In the genomic region with DNA sequence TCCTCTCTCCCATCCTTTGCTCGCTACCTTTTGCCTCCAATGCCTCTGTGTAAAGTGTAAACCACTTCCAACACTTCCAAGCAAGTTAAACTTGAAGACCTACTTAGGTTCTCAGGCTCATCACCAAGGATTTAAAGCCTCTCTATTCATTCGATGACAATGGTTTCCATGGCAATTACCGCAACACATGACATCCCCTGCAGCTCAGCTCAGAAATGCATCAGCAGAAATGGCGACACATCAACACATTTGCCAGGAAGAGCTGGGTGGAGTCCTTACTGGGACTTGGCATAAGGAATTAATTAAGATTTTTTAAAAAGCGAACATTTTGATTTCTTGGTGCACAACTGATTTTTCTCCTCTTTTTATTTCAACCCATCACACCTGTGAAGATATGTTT, we compare ENCODE assay signal across 2 cellular contexts.
TF ChIP-seq lines count a peak whose summit lies in the region.

No MANE protein-coding gene starts in this region.

TF ChIP-seq in GM23338, 12 proteins besides CTCF, POLR2A, EP300 and RAD21 (continues in another document):
- TF ChIP-seq, protein P1, sequence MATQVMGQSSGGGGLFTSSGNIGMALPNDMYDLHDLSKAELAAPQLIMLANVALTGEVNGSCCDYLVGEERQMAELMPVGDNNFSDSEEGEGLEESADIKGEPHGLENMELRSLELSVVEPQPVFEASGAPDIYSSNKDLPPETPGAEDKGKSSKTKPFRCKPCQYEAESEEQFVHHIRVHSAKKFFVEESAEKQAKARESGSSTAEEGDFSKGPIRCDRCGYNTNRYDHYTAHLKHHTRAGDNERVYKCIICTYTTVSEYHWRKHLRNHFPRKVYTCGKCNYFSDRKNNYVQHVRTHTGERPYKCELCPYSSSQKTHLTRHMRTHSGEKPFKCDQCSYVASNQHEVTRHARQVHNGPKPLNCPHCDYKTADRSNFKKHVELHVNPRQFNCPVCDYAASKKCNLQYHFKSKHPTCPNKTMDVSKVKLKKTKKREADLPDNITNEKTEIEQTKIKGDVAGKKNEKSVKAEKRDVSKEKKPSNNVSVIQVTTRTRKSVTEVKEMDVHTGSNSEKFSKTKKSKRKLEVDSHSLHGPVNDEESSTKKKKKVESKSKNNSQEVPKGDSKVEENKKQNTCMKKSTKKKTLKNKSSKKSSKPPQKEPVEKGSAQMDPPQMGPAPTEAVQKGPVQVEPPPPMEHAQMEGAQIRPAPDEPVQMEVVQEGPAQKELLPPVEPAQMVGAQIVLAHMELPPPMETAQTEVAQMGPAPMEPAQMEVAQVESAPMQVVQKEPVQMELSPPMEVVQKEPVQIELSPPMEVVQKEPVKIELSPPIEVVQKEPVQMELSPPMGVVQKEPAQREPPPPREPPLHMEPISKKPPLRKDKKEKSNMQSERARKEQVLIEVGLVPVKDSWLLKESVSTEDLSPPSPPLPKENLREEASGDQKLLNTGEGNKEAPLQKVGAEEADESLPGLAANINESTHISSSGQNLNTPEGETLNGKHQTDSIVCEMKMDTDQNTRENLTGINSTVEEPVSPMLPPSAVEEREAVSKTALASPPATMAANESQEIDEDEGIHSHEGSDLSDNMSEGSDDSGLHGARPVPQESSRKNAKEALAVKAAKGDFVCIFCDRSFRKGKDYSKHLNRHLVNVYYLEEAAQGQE (IDR thresholded peaks at IDR 0.05; ENCODE audit: unreplicated experiment), result no peak
- TF ChIP-seq NANOG (IDR thresholded peaks at IDR 0.05; ENCODE audit: borderline replicate concordance) (no peak), STAT1 (IDR thresholded peaks at IDR 0.05; ENCODE audit: unreplicated experiment) (no peak), ZNF114 (CRISPR knock-in tag; IDR thresholded peaks at IDR 0.05) (no peak), POLR2AphosphoS5 (IDR thresholded peaks at IDR 0.05; ENCODE audit: low read depth) (no peak), ZNF331 (CRISPR knock-in tag; IDR thresholded peaks at IDR 0.05; ENCODE audit: low read depth) (no peak), EZH2phosphoT487 (IDR thresholded peaks at IDR 0.05; ENCODE audit: unreplicated experiment) (no peak), CREB1 (CRISPR knock-in tag; IDR thresholded peaks at IDR 0.05; ENCODE audit: low read depth) (no peak)
- TF ChIP-seq, protein P2, sequence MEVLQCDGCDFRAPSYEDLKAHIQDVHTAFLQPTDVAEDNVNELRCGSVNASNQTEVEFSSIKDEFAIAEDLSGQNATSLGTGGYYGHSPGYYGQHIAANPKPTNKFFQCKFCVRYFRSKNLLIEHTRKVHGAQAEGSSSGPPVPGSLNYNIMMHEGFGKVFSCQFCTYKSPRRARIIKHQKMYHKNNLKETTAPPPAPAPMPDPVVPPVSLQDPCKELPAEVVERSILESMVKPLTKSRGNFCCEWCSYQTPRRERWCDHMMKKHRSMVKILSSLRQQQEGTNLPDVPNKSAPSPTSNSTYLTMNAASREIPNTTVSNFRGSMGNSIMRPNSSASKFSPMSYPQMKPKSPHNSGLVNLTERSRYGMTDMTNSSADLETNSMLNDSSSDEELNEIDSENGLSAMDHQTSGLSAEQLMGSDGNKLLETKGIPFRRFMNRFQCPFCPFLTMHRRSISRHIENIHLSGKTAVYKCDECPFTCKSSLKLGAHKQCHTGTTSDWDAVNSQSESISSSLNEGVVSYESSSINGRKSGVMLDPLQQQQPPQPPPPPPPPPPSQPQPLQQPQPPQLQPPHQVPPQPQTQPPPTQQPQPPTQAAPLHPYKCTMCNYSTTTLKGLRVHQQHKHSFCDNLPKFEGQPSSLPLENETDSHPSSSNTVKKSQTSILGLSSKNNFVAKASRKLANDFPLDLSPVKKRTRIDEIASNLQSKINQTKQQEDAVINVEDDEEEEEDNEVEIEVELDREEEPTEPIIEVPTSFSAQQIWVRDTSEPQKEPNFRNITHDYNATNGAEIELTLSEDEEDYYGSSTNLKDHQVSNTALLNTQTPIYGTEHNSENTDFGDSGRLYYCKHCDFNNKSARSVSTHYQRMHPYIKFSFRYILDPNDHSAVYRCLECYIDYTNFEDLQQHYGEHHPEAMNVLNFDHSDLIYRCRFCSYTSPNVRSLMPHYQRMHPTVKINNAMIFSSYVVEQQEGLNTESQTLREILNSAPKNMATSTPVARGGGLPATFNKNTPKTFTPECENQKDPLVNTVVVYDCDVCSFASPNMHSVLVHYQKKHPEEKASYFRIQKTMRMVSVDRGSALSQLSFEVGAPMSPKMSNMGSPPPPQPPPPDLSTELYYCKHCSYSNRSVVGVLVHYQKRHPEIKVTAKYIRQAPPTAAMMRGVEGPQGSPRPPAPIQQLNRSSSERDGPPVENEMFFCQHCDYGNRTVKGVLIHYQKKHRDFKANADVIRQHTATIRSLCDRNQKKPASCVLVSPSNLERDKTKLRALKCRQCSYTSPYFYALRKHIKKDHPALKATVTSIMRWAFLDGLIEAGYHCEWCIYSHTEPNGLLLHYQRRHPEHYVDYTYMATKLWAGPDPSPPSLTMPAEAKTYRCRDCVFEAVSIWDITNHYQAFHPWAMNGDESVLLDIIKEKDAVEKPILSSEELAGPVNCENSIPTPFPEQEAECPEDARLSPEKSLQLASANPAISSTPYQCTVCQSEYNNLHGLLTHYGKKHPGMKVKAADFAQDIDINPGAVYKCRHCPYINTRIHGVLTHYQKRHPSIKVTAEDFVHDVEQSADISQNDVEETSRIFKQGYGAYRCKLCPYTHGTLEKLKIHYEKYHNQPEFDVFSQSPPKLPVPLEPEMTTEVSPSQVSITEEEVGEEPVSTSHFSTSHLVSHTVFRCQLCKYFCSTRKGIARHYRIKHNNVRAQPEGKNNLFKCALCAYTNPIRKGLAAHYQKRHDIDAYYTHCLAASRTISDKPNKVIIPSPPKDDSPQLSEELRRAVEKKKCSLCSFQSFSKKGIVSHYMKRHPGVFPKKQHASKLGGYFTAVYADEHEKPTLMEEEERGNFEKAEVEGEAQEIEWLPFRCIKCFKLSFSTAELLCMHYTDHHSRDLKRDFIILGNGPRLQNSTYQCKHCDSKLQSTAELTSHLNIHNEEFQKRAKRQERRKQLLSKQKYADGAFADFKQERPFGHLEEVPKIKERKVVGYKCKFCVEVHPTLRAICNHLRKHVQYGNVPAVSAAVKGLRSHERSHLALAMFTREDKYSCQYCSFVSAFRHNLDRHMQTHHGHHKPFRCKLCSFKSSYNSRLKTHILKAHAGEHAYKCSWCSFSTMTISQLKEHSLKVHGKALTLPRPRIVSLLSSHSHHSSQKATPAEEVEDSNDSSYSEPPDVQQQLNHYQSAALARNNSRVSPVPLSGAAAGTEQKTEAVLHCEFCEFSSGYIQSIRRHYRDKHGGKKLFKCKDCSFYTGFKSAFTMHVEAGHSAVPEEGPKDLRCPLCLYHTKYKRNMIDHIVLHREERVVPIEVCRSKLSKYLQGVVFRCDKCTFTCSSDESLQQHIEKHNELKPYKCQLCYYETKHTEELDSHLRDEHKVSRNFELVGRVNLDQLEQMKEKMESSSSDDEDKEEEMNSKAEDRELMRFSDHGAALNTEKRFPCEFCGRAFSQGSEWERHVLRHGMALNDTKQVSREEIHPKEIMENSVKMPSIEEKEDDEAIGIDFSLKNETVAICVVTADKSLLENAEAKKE (CRISPR knock-in tag; IDR thresholded peaks at IDR 0.05), result no peak
- TF ChIP-seq, protein P3, sequence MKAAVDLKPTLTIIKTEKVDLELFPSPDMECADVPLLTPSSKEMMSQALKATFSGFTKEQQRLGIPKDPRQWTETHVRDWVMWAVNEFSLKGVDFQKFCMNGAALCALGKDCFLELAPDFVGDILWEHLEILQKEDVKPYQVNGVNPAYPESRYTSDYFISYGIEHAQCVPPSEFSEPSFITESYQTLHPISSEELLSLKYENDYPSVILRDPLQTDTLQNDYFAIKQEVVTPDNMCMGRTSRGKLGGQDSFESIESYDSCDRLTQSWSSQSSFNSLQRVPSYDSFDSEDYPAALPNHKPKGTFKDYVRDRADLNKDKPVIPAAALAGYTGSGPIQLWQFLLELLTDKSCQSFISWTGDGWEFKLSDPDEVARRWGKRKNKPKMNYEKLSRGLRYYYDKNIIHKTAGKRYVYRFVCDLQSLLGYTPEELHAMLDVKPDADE (IDR thresholded peaks at IDR 0.05), result no peak

TF ChIP-seq in H1, 55 proteins besides CTCF, POLR2A, EP300 and RAD21:
- TF ChIP-seq POLR2AphosphoS5 (IDR thresholded peaks at IDR 0.05; ENCODE audit: low read depth, low read length) (no peak), JUND (IDR thresholded peaks at IDR 0.05; ENCODE audit: low read length) (no peak), MAFK (IDR thresholded peaks at IDR 0.05; ENCODE audit: low read depth, low read length) (no peak), SIX5 (IDR thresholded peaks at IDR 0.05; ENCODE audit: low read depth, low read length) (no peak), SP1 (IDR thresholded peaks at IDR 0.05; ENCODE audit: low read depth, low read length) (no peak), TEAD4 (IDR thresholded peaks at IDR 0.05; ENCODE audit: low read depth, low read length) (no peak), TCF12 (IDR thresholded peaks at IDR 0.05; ENCODE audit: low read depth, low read length) (no peak), SUZ12 (IDR thresholded peaks at IDR 0.05; ENCODE audit: low read length) (no peak), YY1 (IDR thresholded peaks at IDR 0.05; ENCODE audit: low read depth, low read length) (no peak), SP4 (IDR thresholded peaks at IDR 0.05; ENCODE audit: low read length) (no peak), RXRA (IDR thresholded peaks at IDR 0.05; ENCODE audit: insufficient read depth, low read depth, low read length) (no peak)
- TF ChIP-seq, protein P4, sequence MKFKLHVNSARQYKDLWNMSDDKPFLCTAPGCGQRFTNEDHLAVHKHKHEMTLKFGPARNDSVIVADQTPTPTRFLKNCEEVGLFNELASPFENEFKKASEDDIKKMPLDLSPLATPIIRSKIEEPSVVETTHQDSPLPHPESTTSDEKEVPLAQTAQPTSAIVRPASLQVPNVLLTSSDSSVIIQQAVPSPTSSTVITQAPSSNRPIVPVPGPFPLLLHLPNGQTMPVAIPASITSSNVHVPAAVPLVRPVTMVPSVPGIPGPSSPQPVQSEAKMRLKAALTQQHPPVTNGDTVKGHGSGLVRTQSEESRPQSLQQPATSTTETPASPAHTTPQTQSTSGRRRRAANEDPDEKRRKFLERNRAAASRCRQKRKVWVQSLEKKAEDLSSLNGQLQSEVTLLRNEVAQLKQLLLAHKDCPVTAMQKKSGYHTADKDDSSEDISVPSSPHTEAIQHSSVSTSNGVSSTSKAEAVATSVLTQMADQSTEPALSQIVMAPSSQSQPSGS (IDR thresholded peaks at IDR 0.05; ENCODE audit: low read length), result no peak
TF ChIP-seq in H1: peak in this region for 0.
